ENCODE assay signal across 23 cellular contexts in the genomic region with DNA sequence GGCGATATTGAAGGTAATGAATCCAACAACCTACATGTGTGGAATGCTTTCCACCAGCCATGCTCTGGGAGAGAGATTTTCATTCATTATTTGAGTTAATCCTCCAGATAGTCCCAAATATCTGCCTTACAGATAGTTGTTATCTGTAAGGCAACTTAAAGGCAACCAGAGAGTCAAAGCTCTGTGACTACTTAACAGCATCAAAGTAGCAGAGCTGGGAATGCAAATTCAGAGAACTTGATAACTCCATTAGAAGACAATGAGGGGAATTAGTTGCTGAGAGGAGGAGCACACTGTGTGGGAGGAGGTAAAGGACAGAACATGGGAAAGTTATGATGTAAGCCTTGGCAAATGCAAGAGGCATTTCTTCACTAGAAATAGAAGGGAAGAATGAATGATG. TPM values are rescaled to one million over a fixed set of nuclear protein-coding genes. Genes with fewer than 3 reads are reported as not detected.
DNase-seq lines count a peak whose midpoint lies in the region; ATAC-seq and TF ChIP-seq lines count a peak whose summit lies in the region.
"Had no signal": no experiment of that assay in that cellular context is flagged by ENCODE, and none has a peak within 500 bp of the region (broad histone marks: within the 10 kb centered on the region; RNA-seq: fewer than 3 reads in every experiment).

No MANE protein-coding gene starts in this region.

- no peaks in the 10 kb centered on the region for H3K27me3 Mint-ChIP-seq in CD4-positive, alpha-beta T cell
- H3K27me3 Mint-ChIP-seq in T-helper 2 cell treated with Interferon-gamma antibody and Interleukin-4, amounts not matched to agents 5 μg/mL and 100 μg/mL, for 36 hours (ENCODE audit: low read depth): peaks cover 12% of the 10 kb centered on the region

- no peak overlapping the region for H3K9ac ChIP-seq in HUES48 (ENCODE audit: low read depth, low read length)
- no peak overlapping the region for H3K9ac ChIP-seq in mesendoderm (ENCODE audit: low read length)
- H3K9ac ChIP-seq in colonic mucosa (ENCODE audit: low read depth in 2 of 2, low read length in 2 of 2): no peak overlapping the region

- intact Hi-C loops in CD4-positive, alpha-beta T cell (cut with DNase I, micrococcal nuclease): no loop called here
- intact Hi-C loops in colonic mucosa (cut with DNase I): no loop called here

- H4K8ac ChIP-seq in mesendoderm (ENCODE audit: low read depth, low read length): no peak overlapping the region

- H3K4me2 ChIP-seq in mesendoderm (ENCODE audit: low read length): no peak overlapping the region
- H3K4me2 ChIP-seq: GM23338 had no signal

- no peaks in the 10 kb centered on the region for H3K36me3 ChIP-seq in HUES48 (ENCODE audit: control insufficient read depth, insufficient read depth, low read length)
- no peaks in the 10 kb centered on the region for H3K36me3 ChIP-seq in mesendoderm (ENCODE audit: control insufficient read depth, insufficient read depth, low read length)
- no peaks in the 10 kb centered on the region for H3K36me3 ChIP-seq in colonic mucosa
- H3K36me3 ChIP-seq in gastroesophageal sphincter: no peaks in the 10 kb centered on the region

- no peak overlapping the region for H2BK120ac ChIP-seq in mesendoderm (ENCODE audit: low read depth, low read length)

- no CpG with 5 or more reads among the region's 1 CpG for WGBS in mesendoderm (ENCODE audit: extremely low coverage, insufficient coverage, low lambda C conversion rate)
- 63 to 78% methylated on average over 1 of the region's 1 CpG for WGBS in gastroesophageal sphincter (ENCODE audit: low coverage in 1 of 2), 2 donors

- H3K4me1 ChIP-seq in HUES48 (ENCODE audit: control insufficient read depth, insufficient read depth, low read length) (no peaks in the 10 kb centered on the region), mesendoderm (ENCODE audit: control insufficient read depth, low read depth, low read length) (peaks cover 9% of the 10 kb centered on the region), colonic mucosa (no peaks in the 10 kb centered on the region), gastroesophageal sphincter (no peaks in the 10 kb centered on the region)
- H3K4me1 ChIP-seq: Caco-2 had no signal

- no peak overlapping the region for H3K4me3 ChIP-seq in HUES48 (ENCODE audit: low read depth, low read length)
- no peak overlapping the region for H3K4me3 ChIP-seq in choroid plexus epithelial cell (ENCODE audit: low read depth, low read length)
- H3K4me3 ChIP-seq in mesendoderm (ENCODE audit: low read length): no peak overlapping the region
- no peak overlapping the region for H3K4me3 ChIP-seq in colonic mucosa
- no peak overlapping the region for H3K4me3 ChIP-seq in gastroesophageal sphincter
- H3K4me3 ChIP-seq: GM12878, GM23338 had no signal

- H2BK5ac ChIP-seq in mesendoderm (ENCODE audit: low read length): no peak overlapping the region

- peaks cover 8% of the 10 kb centered on the region for H3K9me3 ChIP-seq in CD4-positive, alpha-beta T cell (ENCODE audit: control insufficient read depth, low read length)
- H3K9me3 ChIP-seq in HUES48 (ENCODE audit: control insufficient read depth, insufficient read depth, low read length) (no peaks in the 10 kb centered on the region), colonic mucosa (no peaks in the 10 kb centered on the region), gastroesophageal sphincter (peaks cover 0 to 9% (median 0%) of the 10 kb centered on the region in 3 donors)

- peaks cover 9% of the 10 kb centered on the region for H3K9me3 Mint-ChIP-seq in CD4-positive, alpha-beta T cell
- peaks cover 11% of the 10 kb centered on the region for H3K9me3 Mint-ChIP-seq in T-helper 2 cell treated with Interferon-gamma antibody and Interleukin-4, amounts not matched to agents 5 μg/mL and 100 μg/mL, for 36 hours

- H3K23ac ChIP-seq in mesendoderm (ENCODE audit: low read length): no peak overlapping the region

- peak overlapping the region; percentile 76 for H3K27ac Mint-ChIP-seq in CD4-positive, alpha-beta T cell
- H3K27ac Mint-ChIP-seq in T-helper 2 cell treated with Interferon-gamma antibody and Interleukin-4, amounts not matched to agents 5 μg/mL and 100 μg/mL, for 36 hours: no peak overlapping the region
- H3K27ac Mint-ChIP-seq: GM23338 had no signal

- H3K18ac ChIP-seq in mesendoderm (ENCODE audit: low read length): no peak overlapping the region

- no peak overlapping the region for H4K5ac ChIP-seq in mesendoderm (ENCODE audit: low read length)

- no peak for ATAC-seq in CD4-positive, alpha-beta T cell (ENCODE audit: poor library complexity)
- ATAC-seq in gastroesophageal sphincter: no peak
- ATAC-seq: GM12878, GM23338, PC-3 had no signal

- DNase-seq in CD4-positive, alpha-beta T cell: no peak
- peak; percentile 8 for DNase-seq in choroid plexus epithelial cell (ENCODE audit: low read depth)
- peak; percentile 93 for DNase-seq in mesendoderm
- DNase-seq in colonic mucosa: no peak
- DNase-seq in T-helper 2 cell treated with Interferon-gamma antibody and Interleukin-4, amounts not matched to agents 5 μg/mL and 100 μg/mL, for 36 hours (ENCODE audit: low spot score): no peak
- no peak for DNase-seq in GM19238 (ENCODE audit: insufficient read length, low spot score)
- DNase-seq: Caco-2, DMS 273 treated with DMSO at 0.1 percent for 48 hours, DMS79 treated with DMSO at 0.1 percent for 48 hours, HCEC 1CT, IMR-90, MV-4-11, NCI-H1694 treated with DMSO at 0.1 percent for 48 hours, NCI-H2081 treated with DMSO at 0.1 percent for 48 hours, NCI-H2171 treated with DMSO at 0.1 percent for 48 hours, NCI-H524 treated with DMSO at 0.1 percent for 48 hours, PC-3, Right ventricle myocardium superior had no signal

- no peaks in the 10 kb centered on the region for H3K79me2 ChIP-seq in mesendoderm (ENCODE audit: control insufficient read depth, insufficient read depth, low read length)

- POLR2A ChIA-PET in CD4-positive, alpha-beta T cell (lab: Charles Lee): interaction anchor here (1.4 to 2.7 kb wide), 4 partner anchors 10 to 17 kb away, joined by 9 to 24 read pairs (median 10); a partner anchor contains a TSS

- no peak overlapping the region for H3K4ac ChIP-seq in mesendoderm (ENCODE audit: low read depth, low read length)

- H3K79me1 ChIP-seq in mesendoderm (ENCODE audit: low read length): no peaks in the 10 kb centered on the region

- TF ChIP-seq CTCF in CD4-positive, alpha-beta T cell (IDR thresholded peaks at IDR 0.05): no peak
- TF ChIP-seq CTCF in choroid plexus epithelial cell (conservative IDR thresholded peaks at IDR 0.05; ENCODE audit: low read depth, low read length) (no peak), colonic mucosa (IDR thresholded peaks at IDR 0.05) (no peak), gastroesophageal sphincter (IDR thresholded peaks at IDR 0.05) (no peak)

- no peak for TF ChIP-seq EP300 in gastroesophageal sphincter (IDR thresholded peaks at IDR 0.05)

- no peaks in the 10 kb centered on the region for H3K27me3 ChIP-seq in CD4-positive, alpha-beta T cell (ENCODE audit: control insufficient read depth, insufficient read depth, low read length)
- H3K27me3 ChIP-seq in HUES48 (ENCODE audit: control insufficient read depth, insufficient read depth, low read length): no peaks in the 10 kb centered on the region
- H3K27me3 ChIP-seq in mesendoderm (ENCODE audit: insufficient read depth, low read length, poor library complexity): no peaks in the 10 kb centered on the region
- H3K27me3 ChIP-seq in colonic mucosa: no peaks in the 10 kb centered on the region
- H3K27me3 ChIP-seq in gastroesophageal sphincter: peaks cover 8% of the 10 kb centered on the region

- no peak overlapping the region for H2BK15ac ChIP-seq in mesendoderm (replicated peaks; ENCODE audit: low read depth)

- TF ChIP-seq POLR2A in gastroesophageal sphincter (IDR thresholded peaks at IDR 0.05): no peak

- H2AK5ac ChIP-seq in mesendoderm (ENCODE audit: low read length): no peak overlapping the region

- CTCF ChIA-PET in CD4-positive, alpha-beta T cell (lab: Charles Lee): interaction anchor here (1.2 kb wide), 1 partner anchor 11 kb away, joined by 4 read pairs; no protein-coding TSS in a partner anchor

- H3K27ac ChIP-seq in CD4-positive, alpha-beta T cell (ENCODE audit: low read depth, low read length): no peak overlapping the region
- H3K27ac ChIP-seq in HUES48 (ENCODE audit: low read depth, low read length) (peak overlapping the region; percentile 50), mesendoderm (ENCODE audit: low read depth, low read length) (no peak overlapping the region), colonic mucosa (no peak overlapping the region), gastroesophageal sphincter (no peak overlapping the region)
- H3K27ac ChIP-seq: C4-2B had no signal

- peaks cover 52% of the 10 kb centered on the region for H3K4me1 Mint-ChIP-seq in CD4-positive, alpha-beta T cell (ENCODE audit: low read depth)
- peaks cover 36% of the 10 kb centered on the region for H3K4me1 Mint-ChIP-seq in T-helper 2 cell treated with Interferon-gamma antibody and Interleukin-4, amounts not matched to agents 5 μg/mL and 100 μg/mL, for 36 hours (ENCODE audit: low read depth)
- H3K4me1 Mint-ChIP-seq: GM23338 had no signal

- no peaks in the 10 kb centered on the region for H3K36me3 Mint-ChIP-seq in CD4-positive, alpha-beta T cell (ENCODE audit: low read depth)
- no peaks in the 10 kb centered on the region for H3K36me3 Mint-ChIP-seq in T-helper 2 cell treated with Interferon-gamma antibody and Interleukin-4, amounts not matched to agents 5 μg/mL and 100 μg/mL, for 36 hours (ENCODE audit: low read depth)

- no peak overlapping the region for H3K56ac ChIP-seq in mesendoderm (ENCODE audit: low read length)

- peak overlapping the region; percentile 58 for H3K4me3 Mint-ChIP-seq in CD4-positive, alpha-beta T cell
- no peak overlapping the region for H3K4me3 Mint-ChIP-seq in T-helper 2 cell treated with Interferon-gamma antibody and Interleukin-4, amounts not matched to agents 5 μg/mL and 100 μg/mL, for 36 hours
- H3K4me3 Mint-ChIP-seq: GM23338 had no signal

RNA-seq across cellular contexts. Expression of a gene that starts 10.5 kb away (rescaled TPM):
- 100 to 1,000 TPM; 144 to 148 TPM for total RNA-seq in CD4-positive, alpha-beta T cell
- polyA plus RNA-seq in mesendoderm (2013, experiment 1 of 2): 21.0 TPM
- 22.0 TPM for polyA plus RNA-seq in mesendoderm (2013, experiment 2 of 2)
- total RNA-seq in colonic mucosa: 10 to 100 TPM; 30.0 to 47.7 TPM
- total RNA-seq in gastroesophageal sphincter: 100 to 1,000 TPM in 3 of 4 donors, 10 to 100 TPM in 1; 56.1 to 205 (median 124) TPM

Comparison
In these comparisons a context has a peak if more than half of its experiments do, and no peak if none do; other contexts are left out.
1. DNase-seq: peak in choroid plexus epithelial cell (single experiment) and mesendoderm (single experiment); none in CD4-positive, alpha-beta T cell (0 of 10), colonic mucosa (single experiment), T-helper 2 cell treated with Interferon-gamma antibody and Interleukin-4, amounts not matched to agents 5 μg/mL and 100 μg/mL, for 36 hours (single experiment) and GM19238 (single experiment).